In genomic region chr19:16024266-16025107, GRCh38 we compare ENCODE assay signal across 18 cellular contexts. TPM values are rescaled to one million over a fixed set of nuclear protein-coding genes. Genes with fewer than 3 reads are reported as not detected.
DNase-seq lines count a peak whose midpoint lies in the region; ATAC-seq, FAIRE-seq and TF ChIP-seq lines count a peak whose summit lies in the region.
"Had no signal": no experiment of that assay in that cellular context is flagged by ENCODE, and none has a peak within 500 bp of the region (broad histone marks: within the 10 kb centered on the region; RNA-seq: fewer than 3 reads in every experiment).

No MANE protein-coding gene starts in this region.

- no peaks in the 10 kb centered on the region for H3K36me3 Mint-ChIP-seq in chondrocyte (ENCODE audit: low read depth)
- H3K36me3 Mint-ChIP-seq: CD4-positive, alpha-beta memory T cell had no signal

- ATAC-seq in right lobe of liver: peak in 3 of 4 donors; percentile 30 to 56 (median 44)
- ATAC-seq in HepG2: no peak
- no peak for ATAC-seq in HG02970 (IDR thresholded peaks at IDR 0.05; ENCODE audit: low FRiP score, unreplicated experiment)
- no peak for ATAC-seq in HG02642 (IDR thresholded peaks at IDR 0.05; ENCODE audit: poor library complexity, unreplicated experiment)

- WGBS in right lobe of liver (ENCODE audit: insufficient coverage, low coverage, low lambda C conversion rate, missing lambda C conversion rate): 72% methylated on average over 3 of the region's 18 CpGs
- 5% methylated on average over 6 of the region's 18 CpGs for WGBS in HepG2 (ENCODE audit: low lambda C conversion rate)

- no peak for TF ChIP-seq RAD21 in HepG2 (CRISPR knock-in tag; IDR thresholded peaks at IDR 0.05)

- TF ChIP-seq POLR2A in right lobe of liver (IDR thresholded peaks at IDR 0.05): no peak
- TF ChIP-seq POLR2A in HepG2 (IDR thresholded peaks at IDR 0.05; ENCODE audit: insufficient read depth in 1 of 2, low read depth in 2 of 2, low read length in 2 of 2): no peak

- DNase-seq in right lobe of liver (peak in 2 of 3 donors; percentile 29 to 51), HepG2 (ENCODE audit: low spot score) (no peak), chondrocyte (ENCODE audit: low spot score) (peak; percentile 85), osteoblast (ENCODE audit: insufficient read length, low spot score, missing footprints) (peak; percentile 70), foreskin melanocyte (no peak)
- DNase-seq: BE2C; CD4-positive, alpha-beta memory T cell; DND-41; GF-D8; IMR-90 had no signal

- H3K27ac ChIP-seq in right lobe of liver (no peak overlapping the region), HepG2 (ENCODE audit: extremely low read length, insufficient read depth, low read length) (no peak overlapping the region), osteoblast (ENCODE audit: low read depth, low read length) (no peak overlapping the region)
- H3K27ac ChIP-seq: A549, C4-2B, HL-60 had no signal

- BruUV-seq in HepG2 (replicated peaks; lab: Mats Ljungman, UMichigan): no TSS peak

- H3K27me3 ChIP-seq in right lobe of liver (no peaks in the 10 kb centered on the region), HepG2 (ENCODE audit: control insufficient read depth in 1 of 2, insufficient read depth in 2 of 2, low read length in 2 of 2) (peaks cover 1 to 22% of the 10 kb centered on the region in 2 experiments; a peak in 3 of 5 replicates), osteoblast (ENCODE audit: insufficient read depth, low read length) (no peaks in the 10 kb centered on the region)
- H3K27me3 ChIP-seq: BE2C had no signal

- intact Hi-C loops in right lobe of liver (cut with DNase I) (no loop called here), HepG2 (cut with micrococcal nuclease; ENCODE audit: unreplicated experiment) (loop anchor here (1.0 kb wide), 1 partner anchor 158 kb away; no protein-coding TSS in a partner anchor)

- no peak overlapping the region for H3K27ac Mint-ChIP-seq in chondrocyte (ENCODE audit: unreplicated experiment)
- H3K27ac Mint-ChIP-seq: CD4-positive, alpha-beta memory T cell had no signal

- no peak overlapping the region for H2AFZ ChIP-seq in HepG2 (ENCODE audit: low read length)
- H2AFZ ChIP-seq in osteoblast (ENCODE audit: low read length): no peak overlapping the region

- H3K9me3 ChIP-seq in right lobe of liver: no peaks in the 10 kb centered on the region
- no peaks in the 10 kb centered on the region for H3K9me3 ChIP-seq in HepG2 (ENCODE audit: low read length)
- no peaks in the 10 kb centered on the region for H3K9me3 ChIP-seq in osteoblast (ENCODE audit: low read depth, low read length)
- H3K9me3 ChIP-seq: A549, BE2C, HAP-1 had no signal

- no peak overlapping the region for H3K9ac ChIP-seq in HepG2 (ENCODE audit: insufficient read depth, low read depth, low read length)

- H3K79me2 ChIP-seq in HepG2 (ENCODE audit: insufficient read depth, low read length): no peaks in the 10 kb centered on the region
- H3K79me2 ChIP-seq in osteoblast (ENCODE audit: insufficient read depth, low read length): no peaks in the 10 kb centered on the region

- no peak for TF ChIP-seq CTCF in right lobe of liver (IDR thresholded peaks at IDR 0.05)
- no peak for TF ChIP-seq CTCF in HepG2 (CRISPR knock-in tag; IDR thresholded peaks at IDR 0.05)
- no peak for TF ChIP-seq CTCF in chondrocyte (IDR thresholded peaks at IDR 0.05)
- TF ChIP-seq CTCF in osteoblast (IDR thresholded peaks at IDR 0.05; ENCODE audit: extremely low read depth, low read depth, low read length): no peak

- H3K4me1 Mint-ChIP-seq in chondrocyte (ENCODE audit: low read depth): no peaks in the 10 kb centered on the region
- H3K4me1 Mint-ChIP-seq: CD4-positive, alpha-beta memory T cell had no signal

- H3K4me1 ChIP-seq in right lobe of liver: no peaks in the 10 kb centered on the region
- no peaks in the 10 kb centered on the region for H3K4me1 ChIP-seq in HepG2 (ENCODE audit: insufficient read depth, low read length)
- H3K4me1 ChIP-seq in osteoblast (ENCODE audit: insufficient read depth, low read length): no peaks in the 10 kb centered on the region
- H3K4me1 ChIP-seq: A549, BE2C, HAP-1 had no signal

- POLR2A ChIA-PET in HepG2 (lab: Yijun Ruan, JAX): interaction anchor here (2.1 kb wide), 1 partner anchor 161 kb away, joined by 10 read pairs; the partner anchor contains the start of gene FAM32A

- H3K4me2 ChIP-seq in HepG2 (ENCODE audit: low read depth, low read length): no peak overlapping the region
- H3K4me2 ChIP-seq in osteoblast (ENCODE audit: insufficient read depth, low read length): no peak overlapping the region
- H3K4me2 ChIP-seq: A549 had no signal

- H3K36me3 ChIP-seq in right lobe of liver (no peaks in the 10 kb centered on the region), HepG2 (replicated peaks in 1 of 2; ENCODE audit: control insufficient read depth in 1 of 2, insufficient read depth in 2 of 2, low read length in 2 of 2) (no peaks in the 10 kb centered on the region), osteoblast (ENCODE audit: insufficient read depth, low read length) (no peaks in the 10 kb centered on the region)
- H3K36me3 ChIP-seq: BE2C, HAP-1 had no signal

- TF ChIP-seq EP300 in HepG2 (IDR thresholded peaks at IDR 0.05; ENCODE audit: low read depth in 2 of 2, low read length in 2 of 2) (no peak), HepG2 (CRISPR knock-in tag; IDR thresholded peaks at IDR 0.05; ENCODE audit: borderline replicate concordance) (no peak)

- no peak for FAIRE-seq in HepG2 (lab: Jason Lieb, UNC)
- FAIRE-seq: A549, GM19239, H1 had no signal

- no peaks in the 10 kb centered on the region for H3K9me3 Mint-ChIP-seq in chondrocyte (ENCODE audit: low read depth)
- H3K9me3 Mint-ChIP-seq: CD4-positive, alpha-beta memory T cell had no signal

- in situ Hi-C loops in HepG2 (cut with HindIII; ENCODE audit: extremely low pct_ligation_motif_present, low pct_unique_long_range_greater_than_20kb): loop anchor here (25.0 kb wide), 1 partner anchor 363 kb away; no protein-coding TSS in a partner anchor

- H3K4me3 Mint-ChIP-seq in chondrocyte (ENCODE audit: unreplicated experiment): no peak overlapping the region
- H3K4me3 Mint-ChIP-seq: CD4-positive, alpha-beta memory T cell had no signal

- H4K20me1 ChIP-seq in HepG2 (ENCODE audit: insufficient read depth, low read length) (no peaks in the 10 kb centered on the region), osteoblast (ENCODE audit: insufficient read depth, low read length) (no peaks in the 10 kb centered on the region)

- peaks cover 12% of the 10 kb centered on the region for H3K27me3 Mint-ChIP-seq in chondrocyte (ENCODE audit: low read depth)
- H3K27me3 Mint-ChIP-seq: CD4-positive, alpha-beta memory T cell had no signal

- H3K4me3 ChIP-seq in right lobe of liver (no peak overlapping the region), HepG2 (replicated peaks in 1 of 3; ENCODE audit: insufficient read depth in 1 of 3, low read depth in 2 of 3, low read length in 3 of 3) (no peak overlapping the region), osteoblast (ENCODE audit: insufficient read depth, low read length) (no peak overlapping the region)
- H3K4me3 ChIP-seq: A549, HAP-1 had no signal

- CTCF ChIA-PET in HepG2 (lab: Yijun Ruan, JAX; ENCODE audit: low intra/inter-chr PET ratio, low total read pairs): interaction anchor here (1.9 kb wide), 1 partner anchor 158 kb away, joined by 11 read pairs; no protein-coding TSS in a partner anchor

TF ChIP-seq in HepG2, 621 proteins besides CTCF, POLR2A, EP300 and RAD21:
- TF ChIP-seq NR1H2 (CRISPR knock-in tag; IDR thresholded peaks at IDR 0.05; ENCODE audit: borderline replicate concordance, low read depth): no peak
- TF ChIP-seq ZNF788 (CRISPR knock-in tag; IDR thresholded peaks at IDR 0.05; ENCODE audit: borderline replicate concordance): no peak
- TF ChIP-seq, protein P1, sequence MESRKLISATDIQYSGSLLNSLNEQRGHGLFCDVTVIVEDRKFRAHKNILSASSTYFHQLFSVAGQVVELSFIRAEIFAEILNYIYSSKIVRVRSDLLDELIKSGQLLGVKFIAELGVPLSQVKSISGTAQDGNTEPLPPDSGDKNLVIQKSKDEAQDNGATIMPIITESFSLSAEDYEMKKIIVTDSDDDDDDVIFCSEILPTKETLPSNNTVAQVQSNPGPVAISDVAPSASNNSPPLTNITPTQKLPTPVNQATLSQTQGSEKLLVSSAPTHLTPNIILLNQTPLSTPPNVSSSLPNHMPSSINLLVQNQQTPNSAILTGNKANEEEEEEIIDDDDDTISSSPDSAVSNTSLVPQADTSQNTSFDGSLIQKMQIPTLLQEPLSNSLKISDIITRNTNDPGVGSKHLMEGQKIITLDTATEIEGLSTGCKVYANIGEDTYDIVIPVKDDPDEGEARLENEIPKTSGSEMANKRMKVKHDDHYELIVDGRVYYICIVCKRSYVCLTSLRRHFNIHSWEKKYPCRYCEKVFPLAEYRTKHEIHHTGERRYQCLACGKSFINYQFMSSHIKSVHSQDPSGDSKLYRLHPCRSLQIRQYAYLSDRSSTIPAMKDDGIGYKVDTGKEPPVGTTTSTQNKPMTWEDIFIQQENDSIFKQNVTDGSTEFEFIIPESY (CRISPR knock-in tag; IDR thresholded peaks at IDR 0.05): no peak

RNA-seq across cellular contexts. Expression of gene TPM4, which starts 51.8 kb away (rescaled TPM):
- total RNA-seq in right lobe of liver (10 to 100 TPM; 13.7 to 90.2 (median 45.6) TPM), HepG2 (2016; rRNA removed; fragmentation: Illumina TruSeq; extraction: Trizol) (180 and 226 TPM in 2 replicates), chondrocyte (774 to 1,188 TPM (median 1,175 TPM) in 3 replicates), osteoblast (1,233 and 1,325 TPM in 2 replicates)
- total RNA-seq in HepG2 (2016; cell fraction: cytosol; rRNA removed; fragmentation: Illumina TruSeq; extraction: Trizol; ENCODE audit: low read depth): 81.5 and 84.8 TPM in 2 replicates
- total RNA-seq in HepG2 (2016; cell fraction: insoluble cytoplasmic fraction; rRNA removed; fragmentation: Illumina TruSeq; extraction: Trizol): 186 and 214 TPM in 2 replicates
- 194 and 200 TPM in 2 replicates for total RNA-seq in HepG2 (2016; cell fraction: membrane; rRNA removed; fragmentation: Illumina TruSeq; extraction: Trizol)
- 74.9 and 75.0 TPM in 2 replicates for total RNA-seq in HepG2 (2016; cell fraction: nucleus; rRNA removed; fragmentation: Illumina TruSeq; extraction: Trizol)
- 142 and 188 TPM in 2 replicates for polyA plus RNA-seq in HepG2 (2011; rRNA removed)
- 121 and 146 TPM in 2 replicates for polyA plus RNA-seq in HepG2 (2011; cell fraction: cytosol; rRNA removed)
- polyA plus RNA-seq in HepG2 (2011; cell fraction: nucleus; rRNA removed): 57.4 and 58.9 TPM in 2 replicates
- 139 and 145 TPM in 2 replicates for polyA plus RNA-seq in HepG2 (2012)
- polyA plus RNA-seq in HepG2 (2016; cell fraction: cytosol; fragmentation: Illumina TruSeq; extraction: Trizol; ENCODE audit: low read depth): 109 and 119 TPM in 2 replicates
- 311 and 323 TPM in 2 replicates for polyA plus RNA-seq in HepG2 (2016; cell fraction: insoluble cytoplasmic fraction; fragmentation: Illumina TruSeq; extraction: Trizol; ENCODE audit: low read depth)
- polyA plus RNA-seq in HepG2 (2016; cell fraction: membrane; fragmentation: Illumina TruSeq; extraction: Trizol; ENCODE audit: low read depth): 206 and 209 TPM in 2 replicates
- 143 and 149 TPM in 2 replicates for polyA plus RNA-seq in HepG2 (2016; cell fraction: nucleus; fragmentation: Illumina TruSeq; extraction: Trizol; ENCODE audit: insufficient read depth, low read depth)
- 72.8 and 124 TPM in 2 replicates for polyA minus RNA-seq in HepG2 (2011; rRNA and poly(A)+ RNA removed; ENCODE audit: low replicate concordance)
- 91.4 and 93.5 TPM in 2 replicates for polyA minus RNA-seq in HepG2 (2011; cell fraction: cytosol; rRNA and poly(A)+ RNA removed)
- polyA minus RNA-seq in HepG2 (2011; cell fraction: nucleus; rRNA and poly(A)+ RNA removed): 76.0 and 77.5 TPM in 2 replicates

Comparison
In these comparisons a context has a peak if more than half of its experiments do, and no peak if none do; other contexts are left out.
1. ATAC-seq: peak in right lobe of liver (3 of 4); none in HepG2 (single experiment), HG02970 (single experiment) and HG02642 (single experiment).
2. DNase-seq: peak in right lobe of liver (2 of 3), chondrocyte (single experiment) and osteoblast (single experiment); none in HepG2 (single experiment) and foreskin melanocyte (single experiment).